In the genomic region with DNA sequence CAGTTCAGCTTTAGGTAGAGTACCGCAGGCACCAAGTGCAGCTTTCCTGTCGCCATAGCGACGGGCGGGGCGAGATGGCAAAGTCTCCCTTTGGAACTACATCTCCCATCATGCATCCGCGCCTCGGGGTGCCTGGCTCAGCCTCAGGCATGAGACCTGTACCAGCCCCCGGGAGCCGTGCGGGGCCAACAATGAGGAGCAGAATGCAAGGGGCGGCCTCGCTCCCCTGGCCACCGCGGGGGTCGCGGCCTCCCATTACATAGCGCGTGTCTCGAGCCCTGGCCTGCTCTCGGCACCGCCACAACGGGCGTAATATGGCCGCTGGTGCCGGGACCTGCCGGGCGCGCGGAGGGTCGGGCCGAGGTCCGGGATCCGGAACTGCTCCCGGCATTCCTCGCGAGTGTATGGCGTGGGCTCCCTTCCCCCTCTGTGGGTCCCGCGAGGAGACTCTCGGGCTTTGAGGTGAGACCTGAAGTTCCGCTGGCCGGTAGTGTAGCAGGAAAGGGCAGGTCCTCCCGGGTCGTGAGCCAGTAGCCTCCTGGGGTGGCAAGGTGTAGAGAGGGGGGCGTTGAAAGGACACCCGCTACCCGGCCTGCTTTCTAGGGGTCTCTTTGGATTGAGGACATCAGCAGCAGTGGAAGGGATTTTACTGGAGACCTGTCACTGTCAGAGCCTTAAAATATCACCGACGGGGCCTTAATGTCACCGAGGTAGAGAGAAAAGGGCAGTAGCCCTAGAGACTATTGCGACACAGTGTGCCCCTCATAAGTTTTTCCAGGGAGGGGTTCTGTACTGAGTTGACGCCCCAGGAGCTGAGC, we compare ENCODE assay signal across 8 cellular contexts. TPM values are rescaled to one million over a fixed set of nuclear protein-coding genes. Genes with fewer than 3 reads are reported as not detected.
DNase-seq lines count a peak whose midpoint lies in the region; ATAC-seq and TF ChIP-seq lines count a peak whose summit lies in the region.

A gene with protein sequence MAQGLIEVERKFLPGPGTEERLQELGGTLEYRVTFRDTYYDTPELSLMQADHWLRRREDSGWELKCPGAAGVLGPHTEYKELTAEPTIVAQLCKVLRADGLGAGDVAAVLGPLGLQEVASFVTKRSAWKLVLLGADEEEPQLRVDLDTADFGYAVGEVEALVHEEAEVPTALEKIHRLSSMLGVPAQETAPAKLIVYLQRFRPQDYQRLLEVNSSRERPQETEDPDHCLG (plus strand): TSS at position 390 of the 818 bp plus-strand sequence. CDS start 487 bp downstream, outside the sequence.

- H3K4me3 Mint-ChIP-seq in GM23338: peak within 1 kb of the TSS; percentile 92
- H3K4me3 Mint-ChIP-seq in nephron: peak within 1 kb of the TSS; percentile 94 to 99 (median 99)

- H3F3A ChIP-seq in GM23338 (replicated peaks; ENCODE audit: low read depth): peaks cover 13% of the 10 kb centered on the region; the same call in 1 of the 2 replicates

- H3K9me2 ChIP-seq in GM23338 (ENCODE audit: insufficient read depth): no peaks in the 10 kb centered on the region

- H3K36me3 Mint-ChIP-seq in GM23338 (ENCODE audit: low read depth) (peaks cover 33% of the 10 kb centered on the region), nephron (ENCODE audit: low read depth) (peaks cover 4% of the 10 kb centered on the region)

- H3K4me2 ChIP-seq in GM23338: peak within 1 kb of the TSS; percentile 95

- H3K36me3 ChIP-seq in GM23338 (ENCODE audit: insufficient read depth): no peaks in the 10 kb centered on the region; the same call in 1 of the 2 replicates

- H3K27me3 Mint-ChIP-seq in GM23338 (ENCODE audit: insufficient read depth, low read depth, poor library complexity) (peaks cover 9% of the 10 kb centered on the region), nephron (ENCODE audit: low read depth) (no peaks in the 10 kb centered on the region)

- H3K27ac ChIP-seq in GM23338 (ENCODE audit: low read depth): peak within 1 kb of the TSS; percentile 90

- H3K27ac Mint-ChIP-seq in GM23338: peak within 1 kb of the TSS; percentile 92
- peak within 1 kb of the TSS; percentile 88 to 98 (median 94) for H3K27ac Mint-ChIP-seq in nephron

- peak; percentile 94 for DNase-seq in Daoy (ENCODE audit: low read depth)
- peak; percentile 98 for DNase-seq in GM23338 (ENCODE audit: low spot score)
- peak; percentile 85 to 87 for DNase-seq in Kasumi-1 (lab: John Stamatoyannopoulos, UW)
- DNase-seq in RPMI8226: peak; percentile 90
- DNase-seq in activated T-helper 1 cell treated with anti-CD3 and anti-CD28 coated beads, Interleukin-2, amount 50 U/mL, for 16 hours (ENCODE audit: low read depth in 1 of 2, low spot score in 1 of 2): peak; percentile 82 to 85
- peak; percentile 80 for DNase-seq in fibroblast of mammary gland (ENCODE audit: low read depth)
- DNase-seq in stimulated activated naive CD8-positive, alpha-beta T cell treated with anti-CD3 and anti-CD28 coated beads, Interleukin-15, Interleukin-2, amounts not matched to agents 100 U/mL and 50 U/mL, for 24 hours: peak; percentile 93

- peaks cover 42% of the 10 kb centered on the region for H3K4me1 ChIP-seq in GM23338 (ENCODE audit: insufficient read depth)

- H3K9me3 Mint-ChIP-seq in GM23338 (no peaks in the 10 kb centered on the region), nephron (no peaks in the 10 kb centered on the region)

- TF ChIP-seq CTCF in GM23338 (conservative IDR thresholded peaks at IDR 0.05; ENCODE audit: low read depth in 2 of 2) (no peak), fibroblast of mammary gland (conservative IDR thresholded peaks at IDR 0.05; ENCODE audit: control insufficient read depth, insufficient read depth, low read depth, low read length) (no peak), nephron (IDR thresholded peaks at IDR 0.05; ENCODE audit: unreplicated experiment in 3 of 3) (no peak)

- H4K20me1 ChIP-seq in GM23338 (replicated peaks; ENCODE audit: insufficient read depth): no peaks in the 10 kb centered on the region; the same call in 1 of the 2 replicates

- peak within 1 kb of the TSS; percentile 95 for H2AFZ ChIP-seq in GM23338

- peaks cover 20% of the 10 kb centered on the region for H3K79me2 ChIP-seq in GM23338 (replicated peaks; ENCODE audit: insufficient read depth)

- ATAC-seq in GM23338: peak; percentile 64
- ATAC-seq in stimulated activated naive CD8-positive, alpha-beta T cell treated with anti-CD3 and anti-CD28 coated beads, Interleukin-15, Interleukin-2, amounts not matched to agents 100 U/mL and 50 U/mL, for 24 hours: peak; percentile 83

- H3K4me1 Mint-ChIP-seq in GM23338: peaks cover 48% of the 10 kb centered on the region
- H3K4me1 Mint-ChIP-seq in nephron: peaks cover 31% of the 10 kb centered on the region

- H3K4me3 ChIP-seq in GM23338 (peak within 1 kb of the TSS; percentile 74), fibroblast of mammary gland (ENCODE audit: control insufficient read depth, low read depth, low read length) (peak within 1 kb of the TSS; percentile 90)

- no peaks in the 10 kb centered on the region for H3K27me3 ChIP-seq in GM23338 (ENCODE audit: insufficient read depth)

TF ChIP-seq in GM23338, 12 proteins besides CTCF, POLR2A, EP300 and RAD21:
- peak; percentile 34 for TF ChIP-seq POLR2AphosphoS5 (IDR thresholded peaks at IDR 0.05; ENCODE audit: low read depth)
- TF ChIP-seq, protein P1, sequence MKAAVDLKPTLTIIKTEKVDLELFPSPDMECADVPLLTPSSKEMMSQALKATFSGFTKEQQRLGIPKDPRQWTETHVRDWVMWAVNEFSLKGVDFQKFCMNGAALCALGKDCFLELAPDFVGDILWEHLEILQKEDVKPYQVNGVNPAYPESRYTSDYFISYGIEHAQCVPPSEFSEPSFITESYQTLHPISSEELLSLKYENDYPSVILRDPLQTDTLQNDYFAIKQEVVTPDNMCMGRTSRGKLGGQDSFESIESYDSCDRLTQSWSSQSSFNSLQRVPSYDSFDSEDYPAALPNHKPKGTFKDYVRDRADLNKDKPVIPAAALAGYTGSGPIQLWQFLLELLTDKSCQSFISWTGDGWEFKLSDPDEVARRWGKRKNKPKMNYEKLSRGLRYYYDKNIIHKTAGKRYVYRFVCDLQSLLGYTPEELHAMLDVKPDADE (IDR thresholded peaks at IDR 0.05): peak; percentile 73; the same call in 1 of the 2 replicates
- TF ChIP-seq STAT1 (IDR thresholded peaks at IDR 0.05; ENCODE audit: unreplicated experiment): no peak

RNA-seq across cellular contexts. Expression of the gene that starts here (rescaled TPM):
- 8.5 and 9.0 TPM in 2 replicates for total RNA-seq in Daoy (2014; rRNA removed; shearing (Covaris generic))
- 15.0 and 21.3 TPM in 2 replicates for total RNA-seq in GM23338 (2014; rRNA removed; shearing (Covaris generic))
- 6.3 and 8.6 TPM in 2 replicates for polyA plus RNA-seq in GM23338 (2016; fragmentation: Nextera tagmentation; extraction: Ambion mirVana)

Comparison
In these comparisons a context has a peak if more than half of its experiments do, and no peak if none do; other contexts are left out.
1. Peak in every context shown above with its lines: DNase-seq, ATAC-seq, H3K4me3 ChIP-seq and H3K27ac ChIP-seq.